In the genomic region with DNA sequence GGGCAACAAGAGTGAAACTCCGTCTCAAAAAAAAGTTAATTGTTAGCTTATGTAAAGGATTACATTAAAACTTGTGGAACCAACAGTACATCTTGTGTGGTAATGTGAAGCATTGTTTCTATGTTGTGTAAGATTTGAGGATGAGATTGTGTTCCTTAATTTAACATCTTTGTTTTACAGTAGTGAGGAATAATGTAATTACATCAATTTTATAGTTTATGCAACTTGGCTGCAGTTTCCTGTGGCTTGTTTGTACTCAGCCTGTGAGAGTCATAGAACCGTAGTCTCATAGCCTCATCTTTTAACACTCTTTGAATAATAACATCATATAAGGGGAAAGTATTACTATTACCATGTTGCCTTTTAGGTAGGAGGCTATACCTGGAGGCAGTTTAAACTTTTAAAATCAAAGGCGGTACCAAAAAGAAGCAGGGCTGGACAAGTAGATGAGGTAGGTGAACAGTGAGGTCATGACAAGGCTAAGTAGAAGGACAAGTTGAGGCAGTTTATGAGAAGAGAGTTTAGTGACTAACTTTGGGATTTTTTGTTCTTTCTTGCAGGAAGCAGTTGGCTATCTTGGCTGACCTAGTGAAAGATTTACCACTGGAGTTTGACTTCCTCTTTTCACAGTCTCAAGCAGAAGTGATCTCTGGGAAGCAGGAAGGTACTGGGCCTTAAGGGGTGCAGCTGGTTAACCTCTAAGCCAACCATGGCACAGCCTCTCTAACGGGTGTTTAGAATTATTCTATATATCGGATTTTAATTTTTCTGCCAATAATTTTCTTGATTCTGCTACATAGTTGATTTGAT, we compare ENCODE assay signal across 8 cellular contexts. TPM values are rescaled to one million over a fixed set of nuclear protein-coding genes. Genes with fewer than 3 reads are reported as not detected.
A peak's percentile ranks its signal among the peaks of the same experiment; 100 is the strongest.
DNase-seq lines count a peak whose midpoint lies in the region; ATAC-seq, FAIRE-seq and TF ChIP-seq lines count a peak whose summit lies in the region.

No MANE protein-coding gene starts in this region.

- CTCF ChIA-PET in endothelial cell of umbilical vein (lab: Charles Lee) (no interaction called here), Caco-2 (lab: Charles Lee) (no interaction called here)

- no peak overlapping the region for H3K27ac Mint-ChIP-seq in Caco-2 (ENCODE audit: unreplicated experiment)

- no peaks in the 10 kb centered on the region for H3K4me1 ChIP-seq in endothelial cell of umbilical vein (ENCODE audit: control insufficient read depth, extremely low read depth, insufficient read depth, low read length)
- H3K4me1 ChIP-seq in Caco-2: no peaks in the 10 kb centered on the region; the same call in 1 of the 2 replicates

- no TSS peak for BruUV-seq in endothelial cell of umbilical vein (replicated peaks; lab: Mats Ljungman, UMichigan)
- BruUV-seq in Caco-2 (replicated peaks; lab: Mats Ljungman, UMichigan): no TSS peak

- H3K9me3 ChIP-seq in endothelial cell of umbilical vein (replicated peaks; ENCODE audit: control insufficient read depth, insufficient read depth, low read length) (no peaks in the 10 kb centered on the region), Caco-2 (no peaks in the 10 kb centered on the region)

- intact Hi-C loops in endothelial cell of umbilical vein (cut with micrococcal nuclease) (no loop called here), Caco-2 (cut with micrococcal nuclease; ENCODE audit: unreplicated experiment) (no loop called here)

- H3K36me3 ChIP-seq in endothelial cell of umbilical vein (ENCODE audit: control insufficient read depth in 2 of 2, extremely low read depth in 1 of 2, insufficient read depth in 2 of 2, low read length in 2 of 2) (peaks cover 0 to 3% of the 10 kb centered on the region in 2 experiments), Caco-2 (ENCODE audit: control insufficient read depth, insufficient read depth, low read length) (0 out of 2 replicates have a peak, but pooled peaks cover 2% of the 10 kb centered on the region)

- no peak overlapping the region for H3K4me3 Mint-ChIP-seq in Caco-2 (ENCODE audit: unreplicated experiment)

- peaks cover 66% of the 10 kb centered on the region for H3K36me3 Mint-ChIP-seq in Caco-2 (ENCODE audit: insufficient read depth, unreplicated experiment)

- dilution Hi-C loops in endothelial cell of umbilical vein (cut with MboI; ENCODE audit: extremely low pct_ligation_motif_present, low sequenced_read_pairs): no loop called here

- no peaks in the 10 kb centered on the region for H3K79me2 ChIP-seq in endothelial cell of umbilical vein (ENCODE audit: control insufficient read depth, insufficient read depth, low read length)

- H3K27me3 Mint-ChIP-seq in Caco-2 (ENCODE audit: insufficient read depth, unreplicated experiment): no peaks in the 10 kb centered on the region

- H3K9me3 Mint-ChIP-seq in Caco-2 (ENCODE audit: unreplicated experiment): no peaks in the 10 kb centered on the region

- no peaks in the 10 kb centered on the region for H4K20me1 ChIP-seq in endothelial cell of umbilical vein (replicated peaks; ENCODE audit: control insufficient read depth, extremely low read depth, insufficient read depth, low read length)

- H3K27ac ChIP-seq in endothelial cell of umbilical vein (ENCODE audit: insufficient read depth, low read depth, low read length): no peak overlapping the region

- H3K9ac ChIP-seq in endothelial cell of umbilical vein (replicated peaks; ENCODE audit: extremely low read depth, insufficient read depth, low read length): no peak overlapping the region

- TF ChIP-seq POLR2A in endothelial cell of umbilical vein (IDR thresholded peaks at IDR 0.05; ENCODE audit: low read depth, low read length): no peak

- no peak overlapping the region for H2AFZ ChIP-seq in endothelial cell of umbilical vein (ENCODE audit: low read depth, low read length)

- ATAC-seq in GM21381 (IDR thresholded peaks at IDR 0.05; ENCODE audit: unreplicated experiment): peak; percentile 95
- ATAC-seq in HG03571 (IDR thresholded peaks at IDR 0.05; ENCODE audit: unreplicated experiment): peak; percentile 98
- no peak for ATAC-seq in GM18517 (IDR thresholded peaks at IDR 0.05; ENCODE audit: unreplicated experiment)

- DNase-seq in CD1c-positive myeloid dendritic cell (ENCODE audit: extremely low spot score) (peak; percentile 73), endothelial cell of umbilical vein (ENCODE audit: low read depth, low spot score) (peak; percentile 33), NCI-H69 (lab: John Stamatoyannopoulos, UW) (no peak), NCI-H2171 treated with DMSO at 0.1 percent for 48 hours (lab: John Stamatoyannopoulos, UW) (no peak), Caco-2 (no peak)

- peaks cover 6% of the 10 kb centered on the region for H3K4me1 Mint-ChIP-seq in Caco-2 (ENCODE audit: low read depth, unreplicated experiment)

- no peaks in the 10 kb centered on the region for H3K27me3 ChIP-seq in endothelial cell of umbilical vein (ENCODE audit: control insufficient read depth in 2 of 2, insufficient read depth in 2 of 2, low read length in 2 of 2)
- H3K27me3 ChIP-seq in Caco-2 (replicated peaks; ENCODE audit: control insufficient read depth, insufficient read depth, low read length): no peaks in the 10 kb centered on the region

- H3K9me1 ChIP-seq in endothelial cell of umbilical vein (replicated peaks; ENCODE audit: control insufficient read depth, extremely low read depth, insufficient read depth, low read length): no peaks in the 10 kb centered on the region

- POLR2A ChIA-PET in endothelial cell of umbilical vein (lab: Charles Lee) (no interaction called here), Caco-2 (lab: Charles Lee) (no interaction called here)

- no peak for TF ChIP-seq CTCF in endothelial cell of umbilical vein (IDR thresholded peaks at IDR 0.05; ENCODE audit: extremely low read depth in 1 of 2, insufficient read depth in 1 of 2, low read depth in 1 of 2, low read length in 2 of 2)
- no peak for TF ChIP-seq CTCF in Caco-2 (IDR thresholded peaks at IDR 0.05; ENCODE audit: insufficient read depth in 1 of 2, low read depth in 1 of 2, low read length in 1 of 2, severe bottlenecking in 1 of 2, unreplicated experiment in 1 of 2)

- H3K4me2 ChIP-seq in endothelial cell of umbilical vein (ENCODE audit: insufficient read depth, low read length): no peak overlapping the region

- no peak for FAIRE-seq in endothelial cell of umbilical vein (lab: Jason Lieb, UNC)

- H3K4me3 ChIP-seq in endothelial cell of umbilical vein (replicated peaks in 1 of 3; ENCODE audit: insufficient read depth in 1 of 3, low read depth in 1 of 3, low read length in 3 of 3) (no peak overlapping the region), Caco-2 (ENCODE audit: low read depth, low read length) (no peak overlapping the region)

TF ChIP-seq in endothelial cell of umbilical vein, 7 proteins besides CTCF, POLR2A, EP300 and RAD21:
- TF ChIP-seq EZH2 (IDR thresholded peaks at IDR 0.05; ENCODE audit: borderline replicate concordance, low read depth, low read length, severe bottlenecking) (no peak), JUN (IDR thresholded peaks at IDR 0.05; ENCODE audit: borderline replicate concordance, insufficient read depth, insufficient read length, low read depth) (no peak)

RNA-seq across cellular contexts. Expression of a gene that starts 26.1 kb away (rescaled TPM):
- total RNA-seq in endothelial cell of umbilical vein: 18.5 and 20.6 TPM in 2 replicates
- polyA plus RNA-seq in endothelial cell of umbilical vein: 8.8 and 10.1 TPM in 2 replicates
- 7.7 and 8.0 TPM in 2 replicates for polyA plus RNA-seq in endothelial cell of umbilical vein (2011; cell fraction: cytosol; rRNA removed)
- polyA plus RNA-seq in endothelial cell of umbilical vein (2011; cell fraction: nucleus; rRNA removed): 7.3 and 8.6 TPM in 2 replicates
- polyA plus RNA-seq in endothelial cell of umbilical vein (2012): 9.7 and 11.6 TPM in 2 replicates
- 38.9 and 43.7 TPM in 2 replicates for polyA minus RNA-seq in endothelial cell of umbilical vein
- polyA minus RNA-seq in endothelial cell of umbilical vein (2011; cell fraction: cytosol; rRNA and poly(A)+ RNA removed): 12.1 TPM
- polyA minus RNA-seq in endothelial cell of umbilical vein (2011; cell fraction: nucleus; rRNA and poly(A)+ RNA removed): 17.4 and 24.7 TPM in 2 replicates
- 35.5 and 36.0 TPM in 2 replicates for total RNA-seq in Caco-2 (2022)

RNA-seq across cellular contexts. Expression of a gene that starts 46.5 kb away (rescaled TPM):
- total RNA-seq in endothelial cell of umbilical vein (31.7 and 34.6 TPM in 2 replicates), Caco-2 (2022) (47.6 and 50.2 TPM in 2 replicates)
- polyA plus RNA-seq in endothelial cell of umbilical vein: 13.7 and 16.6 TPM in 2 replicates
- polyA plus RNA-seq in endothelial cell of umbilical vein (2011; cell fraction: cytosol; rRNA removed): 14.2 and 16.5 TPM in 2 replicates
- 21.0 and 24.1 TPM in 2 replicates for polyA plus RNA-seq in endothelial cell of umbilical vein (2011; cell fraction: nucleus; rRNA removed)
- polyA plus RNA-seq in endothelial cell of umbilical vein (2012): 30.6 and 31.0 TPM in 2 replicates
- 16.9 and 21.4 TPM in 2 replicates for polyA minus RNA-seq in endothelial cell of umbilical vein
- polyA minus RNA-seq in endothelial cell of umbilical vein (2011; cell fraction: cytosol; rRNA and poly(A)+ RNA removed): 22.1 TPM
- 6.0 and 11.2 TPM in 2 replicates for polyA minus RNA-seq in endothelial cell of umbilical vein (2011; cell fraction: nucleus; rRNA and poly(A)+ RNA removed)

RNA-seq across cellular contexts. Expression of a gene that starts 46.6 kb away (rescaled TPM):
- total RNA-seq in endothelial cell of umbilical vein (17.7 and 20.4 TPM in 2 replicates), Caco-2 (2022) (27.6 and 30.1 TPM in 2 replicates)
- polyA plus RNA-seq in endothelial cell of umbilical vein: 14.4 and 23.1 TPM in 2 replicates
- 21.8 and 21.9 TPM in 2 replicates for polyA plus RNA-seq in endothelial cell of umbilical vein (2011; cell fraction: cytosol; rRNA removed)
- 18.8 and 27.7 TPM in 2 replicates for polyA plus RNA-seq in endothelial cell of umbilical vein (2011; cell fraction: nucleus; rRNA removed)
- 26.9 and 31.7 TPM in 2 replicates for polyA plus RNA-seq in endothelial cell of umbilical vein (2012)
- 24.7 and 28.3 TPM in 2 replicates for polyA minus RNA-seq in endothelial cell of umbilical vein
- 9.8 TPM for polyA minus RNA-seq in endothelial cell of umbilical vein (2011; cell fraction: cytosol; rRNA and poly(A)+ RNA removed)
- 9.6 and 14.4 TPM in 2 replicates for polyA minus RNA-seq in endothelial cell of umbilical vein (2011; cell fraction: nucleus; rRNA and poly(A)+ RNA removed)

Comparison
In these comparisons a context has a peak if more than half of its experiments do, and no peak if none do; other contexts are left out.
1. DNase-seq: peak in CD1c-positive myeloid dendritic cell (single experiment) and endothelial cell of umbilical vein (single experiment); none in NCI-H69 (single experiment), NCI-H2171 treated with DMSO at 0.1 percent for 48 hours (single experiment) and Caco-2 (0 of 2).